10 cellular contexts compared by ENCODE assay signal in the genomic region with DNA sequence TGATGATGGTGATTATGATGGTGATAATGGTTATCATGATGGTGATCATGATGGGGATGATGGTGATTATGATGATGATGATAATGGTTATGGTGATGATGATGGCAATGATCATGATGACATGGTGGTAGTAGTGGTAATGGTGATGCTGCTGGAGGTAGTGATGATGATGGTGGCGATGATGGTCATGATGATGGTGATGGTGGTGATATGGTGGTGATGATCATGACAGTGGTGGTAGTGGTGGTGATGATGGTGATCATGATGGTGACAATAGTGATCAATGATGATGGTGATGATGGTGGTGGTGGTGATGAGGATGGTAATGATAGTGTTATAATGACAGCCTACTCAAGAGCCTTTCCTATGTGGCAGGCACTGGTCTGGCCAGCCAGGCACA.
"Had no signal": no experiment of that assay in that cellular context is flagged by ENCODE, and none has a peak within 500 bp of the region (broad histone marks: within the 10 kb centered on the region; RNA-seq: fewer than 3 reads in every experiment).

No MANE protein-coding gene starts in this region.

- DNase-seq: GM23248, GOT3, H9, HCEC 1CT, HFFc6, Karpas-422, KBM-7 had no signal

- H3K27ac ChIP-seq: GM23248, HL-60, KMS-11 had no signal

- FAIRE-seq: H54 had no signal

- H3K4me3 ChIP-seq: GM23248 had no signal
